ENCODE assay signal across 16 cellular contexts in genomic region chr1:42680045-42680444, GRCh38. TPM values are rescaled to one million over a fixed set of nuclear protein-coding genes. Genes with fewer than 3 reads are reported as not detected.
A peak's percentile ranks its signal among the peaks of the same experiment; 100 is the strongest.
DNase-seq lines count a peak whose midpoint lies in the region; ATAC-seq, FAIRE-seq and TF ChIP-seq lines count a peak whose summit lies in the region.
"Had no signal": no experiment of that assay in that cellular context is flagged by ENCODE, and none has a peak within 500 bp of the region (broad histone marks: within the 10 kb centered on the region; RNA-seq: fewer than 3 reads in every experiment).

No MANE protein-coding gene starts in this region.

- whole genome bisulfite sequencing in HepG2 (ENCODE audit: low lambda C conversion rate) = 68% methylated on average over 2 of the region's 2 CpGs
- 76% methylated on average over 2 of the region's 2 CpGs for WGBS in right lobe of liver (ENCODE audit: insufficient coverage, low coverage, low lambda C conversion rate, missing lambda C conversion rate)

- H4K20me1 ChIP-seq in HepG2 (ENCODE audit: insufficient read depth, low read length) = peaks cover 20% of the 10 kb centered on the region

- H3K36me3 ChIP-seq in HepG2 (replicated peaks in 1 of 2; ENCODE audit: control insufficient read depth in 1 of 2, insufficient read depth in 2 of 2, low read length in 2 of 2) (peaks cover 3 to 10% of the 10 kb centered on the region in 2 experiments), right lobe of liver (peaks cover 0 to 5% (median 0%) of the 10 kb centered on the region in 4 donors), SK-N-MC (ENCODE audit: insufficient read depth, low read length) (peaks cover 28% of the 10 kb centered on the region), iPS-15b (ENCODE audit: control insufficient read depth, insufficient read depth, low read length) (peaks cover 4% of the 10 kb centered on the region)

- peaks cover 28% of the 10 kb centered on the region for H3K4me1 ChIP-seq in HepG2 (ENCODE audit: insufficient read depth, low read length)
- peaks cover 0 to 26% (median 9%) of the 10 kb centered on the region in 4 donors for H3K4me1 ChIP-seq in right lobe of liver
- H3K4me1 ChIP-seq in iPS-15b (ENCODE audit: control insufficient read depth, insufficient read depth, low read length) = peaks cover 4% of the 10 kb centered on the region

- peaks cover 42% of the 10 kb centered on the region for H3K79me2 ChIP-seq in HepG2 (ENCODE audit: insufficient read depth, low read length)

- H3K9ac ChIP-seq in HepG2 (ENCODE audit: insufficient read depth, low read depth, low read length) = no peak overlapping the region
- no peak overlapping the region for H3K9ac ChIP-seq in SK-N-MC (ENCODE audit: insufficient read length)
- H3K9ac ChIP-seq in iPS-15b (ENCODE audit: low read depth, low read length) = peak overlapping the region; percentile 9

- H3K27me3 ChIP-seq in HepG2 (ENCODE audit: control insufficient read depth in 1 of 2, insufficient read depth in 2 of 2, low read length in 2 of 2) (no peaks in the 10 kb centered on the region; a peak in 1 of 5 replicates), right lobe of liver (no peaks in the 10 kb centered on the region), iPS-15b (ENCODE audit: control insufficient read depth, insufficient read depth, low read length) (no peaks in the 10 kb centered on the region)
- H3K27me3 ChIP-seq: suprapubic skin had no signal

- H3K27ac ChIP-seq in HepG2 (ENCODE audit: extremely low read length, insufficient read depth, low read length) (no peak overlapping the region), right lobe of liver (no peak overlapping the region), SK-N-MC (0 out of 2 replicates have a peak overlapping the region, but pooled peaks have one; percentile 33)
- H3K27ac ChIP-seq: suprapubic skin had no signal

- FAIRE-seq in HepG2 (lab: Jason Lieb, UNC) = no peak

- H3K36me3 Mint-ChIP-seq in effector memory CD8-positive, alpha-beta T cell (ENCODE audit: insufficient read depth) = peaks cover 43% of the 10 kb centered on the region

- BruUV-seq in HepG2 (replicated peaks; lab: Mats Ljungman, UMichigan) = no TSS peak

- intact Hi-C loops in HepG2 (cut with micrococcal nuclease; ENCODE audit: unreplicated experiment) (no loop called here), right lobe of liver (cut with DNase I) (no loop called here)

- TF ChIP-seq EP300 in HepG2 (IDR thresholded peaks at IDR 0.05; ENCODE audit: low read depth in 2 of 2, low read length in 2 of 2) (no peak), HepG2 (CRISPR knock-in tag; IDR thresholded peaks at IDR 0.05; ENCODE audit: borderline replicate concordance) (no peak)

- H3K9me3 ChIP-seq in HepG2 (ENCODE audit: low read length) (no peaks in the 10 kb centered on the region), right lobe of liver (no peaks in the 10 kb centered on the region), SK-N-MC (ENCODE audit: low read depth, low read length) (no peaks in the 10 kb centered on the region), iPS-15b (ENCODE audit: control insufficient read depth, insufficient read depth, low read length) (no peaks in the 10 kb centered on the region)
- H3K9me3 ChIP-seq: suprapubic skin had no signal

- no peaks in the 10 kb centered on the region for H3K9me3 Mint-ChIP-seq in effector memory CD8-positive, alpha-beta T cell
- H3K9me3 Mint-ChIP-seq: CD8-positive, alpha-beta T cell had no signal

- DNase-seq in HepG2 (ENCODE audit: low spot score) = no peak
- DNase-seq in right lobe of liver = no peak
- no peak for DNase-seq in SK-N-MC (ENCODE audit: low read depth, low spot score)
- no peak for DNase-seq in effector memory CD8-positive, alpha-beta T cell
- DNase-seq: CD8-positive, alpha-beta T cell; cerebellar nuclear complex; NCI-H1048; NCI-H774; occipital lobe; stimulated activated CD4-positive, alpha-beta T cell treated with anti-CD3 and anti-CD28 coated beads, Interleukin-4, amount 100 ng/mL, for 1 hour had no signal

- peaks cover 31 to 33% of the 10 kb centered on the region in 2 donors for H3K4me1 Mint-ChIP-seq in effector memory CD8-positive, alpha-beta T cell (ENCODE audit: low read depth in 2 of 2)

- TF ChIP-seq POLR2A in HepG2 (IDR thresholded peaks at IDR 0.05; ENCODE audit: insufficient read depth in 1 of 2, low read depth in 2 of 2, low read length in 2 of 2) (no peak), right lobe of liver (IDR thresholded peaks at IDR 0.05) (no peak)

- peak overlapping the region in 1 of 2 donors; percentile 31 for H3K4me3 Mint-ChIP-seq in effector memory CD8-positive, alpha-beta T cell

- in situ Hi-C loops in HepG2 (cut with HindIII; ENCODE audit: extremely low pct_ligation_motif_present, low pct_unique_long_range_greater_than_20kb) = no loop called here

- ATAC-seq in HepG2 (no peak), right lobe of liver (no peak), HG02981 (IDR thresholded peaks at IDR 0.05; ENCODE audit: unreplicated experiment) (no peak), GM18907 (IDR thresholded peaks at IDR 0.05; ENCODE audit: unreplicated experiment) (no peak), HG03439 (IDR thresholded peaks at IDR 0.05; ENCODE audit: unreplicated experiment) (no peak)
- no peak for ATAC-seq in effector memory CD8-positive, alpha-beta T cell (replicated peaks)
- ATAC-seq: CD8-positive, alpha-beta T cell had no signal

- no peak overlapping the region for H3K27ac Mint-ChIP-seq in effector memory CD8-positive, alpha-beta T cell
- H3K27ac Mint-ChIP-seq: CD8-positive, alpha-beta T cell had no signal

- peak overlapping the region; percentile 92 for H3K4me2 ChIP-seq in HepG2 (ENCODE audit: low read depth, low read length)

- TF ChIP-seq CTCF in HepG2 (CRISPR knock-in tag; IDR thresholded peaks at IDR 0.05) (peak; percentile 31), right lobe of liver (IDR thresholded peaks at IDR 0.05) (no peak)

- no peak for TF ChIP-seq RAD21 in HepG2 (CRISPR knock-in tag; IDR thresholded peaks at IDR 0.05)

- CTCF ChIA-PET in HepG2 (lab: Yijun Ruan, JAX; ENCODE audit: low intra/inter-chr PET ratio, low total read pairs) = interaction anchor here (1.1 kb wide), 1 partner anchor 68 kb away, joined by 3 read pairs; no protein-coding TSS in a partner anchor

- POLR2A ChIA-PET in HepG2 (lab: Yijun Ruan, JAX) = interaction anchor here (1.3 to 5.3 kb wide), 2 partner anchors 22 to 87 kb away, joined by 3 to 51 read pairs; partner anchors contain the start of genes C1orf50, P3H1 and PPIH

- H3K4me3 ChIP-seq in HepG2 (replicated peaks in 1 of 3; ENCODE audit: insufficient read depth in 1 of 3, low read depth in 2 of 3, low read length in 3 of 3) (no peak overlapping the region), right lobe of liver (no peak overlapping the region), SK-N-MC (peak overlapping the region; percentile 96), iPS-15b (ENCODE audit: low read depth, low read length) (peak overlapping the region; percentile 11)

- no peaks in the 10 kb centered on the region for H3K27me3 Mint-ChIP-seq in effector memory CD8-positive, alpha-beta T cell

- H2AFZ ChIP-seq in HepG2 (ENCODE audit: low read length) = no peak overlapping the region

RNA-seq across cellular contexts. Expression of gene YBX1, which starts 2.2 kb away (rescaled TPM):
- 500 and 628 TPM in 2 replicates for total RNA-seq in HepG2 (2016; rRNA removed; fragmentation: Illumina TruSeq; extraction: Trizol)
- 2,635 and 2,855 TPM in 2 replicates for total RNA-seq in HepG2 (2016; cell fraction: cytosol; rRNA removed; fragmentation: Illumina TruSeq; extraction: Trizol; ENCODE audit: low read depth)
- total RNA-seq in HepG2 (2016; cell fraction: insoluble cytoplasmic fraction; rRNA removed; fragmentation: Illumina TruSeq; extraction: Trizol) = 446 and 624 TPM in 2 replicates
- total RNA-seq in HepG2 (2016; cell fraction: membrane; rRNA removed; fragmentation: Illumina TruSeq; extraction: Trizol) = 2,272 and 2,458 TPM in 2 replicates
- 173 and 199 TPM in 2 replicates for total RNA-seq in HepG2 (2016; cell fraction: nucleus; rRNA removed; fragmentation: Illumina TruSeq; extraction: Trizol)
- polyA plus RNA-seq in HepG2 (2011; rRNA removed) = 228 and 339 TPM in 2 replicates
- 382 and 398 TPM in 2 replicates for polyA plus RNA-seq in HepG2 (2011; cell fraction: cytosol; rRNA removed)
- polyA plus RNA-seq in HepG2 (2011; cell fraction: nucleus; rRNA removed) = 111 and 112 TPM in 2 replicates
- polyA plus RNA-seq in HepG2 (2012) = 423 and 572 TPM in 2 replicates
- polyA plus RNA-seq in HepG2 (2016; cell fraction: cytosol; fragmentation: Illumina TruSeq; extraction: Trizol; ENCODE audit: low read depth) = 6,320 and 6,728 TPM in 2 replicates
- 864 and 1,004 TPM in 2 replicates for polyA plus RNA-seq in HepG2 (2016; cell fraction: insoluble cytoplasmic fraction; fragmentation: Illumina TruSeq; extraction: Trizol; ENCODE audit: low read depth)
- 4,286 and 4,875 TPM in 2 replicates for polyA plus RNA-seq in HepG2 (2016; cell fraction: membrane; fragmentation: Illumina TruSeq; extraction: Trizol; ENCODE audit: low read depth)
- 505 and 511 TPM in 2 replicates for polyA plus RNA-seq in HepG2 (2016; cell fraction: nucleus; fragmentation: Illumina TruSeq; extraction: Trizol; ENCODE audit: insufficient read depth, low read depth)
- polyA minus RNA-seq in HepG2 (2011; rRNA and poly(A)+ RNA removed; ENCODE audit: low replicate concordance) = 85.6 and 223 TPM in 2 replicates
- 140 and 193 TPM in 2 replicates for polyA minus RNA-seq in HepG2 (2011; cell fraction: cytosol; rRNA and poly(A)+ RNA removed)
- polyA minus RNA-seq in HepG2 (2011; cell fraction: nucleus; rRNA and poly(A)+ RNA removed) = 69.1 and 71.2 TPM in 2 replicates
- 100 to 1,000 TPM; 144 to 325 (median 207) TPM for total RNA-seq in right lobe of liver

RNA-seq across cellular contexts. Expression of gene PPIH, which starts 21.8 kb away (rescaled TPM):
- 72.6 and 93.3 TPM in 2 replicates for total RNA-seq in HepG2 (2016; rRNA removed; fragmentation: Illumina TruSeq; extraction: Trizol)
- total RNA-seq in HepG2 (2016; cell fraction: cytosol; rRNA removed; fragmentation: Illumina TruSeq; extraction: Trizol; ENCODE audit: low read depth) = 20.2 and 21.3 TPM in 2 replicates
- total RNA-seq in HepG2 (2016; cell fraction: insoluble cytoplasmic fraction; rRNA removed; fragmentation: Illumina TruSeq; extraction: Trizol) = 76.3 and 109 TPM in 2 replicates
- 24.6 and 26.1 TPM in 2 replicates for total RNA-seq in HepG2 (2016; cell fraction: membrane; rRNA removed; fragmentation: Illumina TruSeq; extraction: Trizol)
- 37.4 and 40.5 TPM in 2 replicates for total RNA-seq in HepG2 (2016; cell fraction: nucleus; rRNA removed; fragmentation: Illumina TruSeq; extraction: Trizol)
- polyA plus RNA-seq in HepG2 (2011; rRNA removed) = 18.7 and 29.9 TPM in 2 replicates
- polyA plus RNA-seq in HepG2 (2011; cell fraction: cytosol; rRNA removed) = 22.9 and 28.2 TPM in 2 replicates
- 14.9 TPM in 2 replicates for polyA plus RNA-seq in HepG2 (2011; cell fraction: nucleus; rRNA removed)
- polyA plus RNA-seq in HepG2 (2012) = 11.7 and 27.7 TPM in 2 replicates
- 19.5 and 21.5 TPM in 2 replicates for polyA plus RNA-seq in HepG2 (2016; cell fraction: cytosol; fragmentation: Illumina TruSeq; extraction: Trizol; ENCODE audit: low read depth)
- polyA plus RNA-seq in HepG2 (2016; cell fraction: insoluble cytoplasmic fraction; fragmentation: Illumina TruSeq; extraction: Trizol; ENCODE audit: low read depth) = 116 and 122 TPM in 2 replicates
- polyA plus RNA-seq in HepG2 (2016; cell fraction: membrane; fragmentation: Illumina TruSeq; extraction: Trizol; ENCODE audit: low read depth) = 20.9 and 23.8 TPM in 2 replicates
- 53.7 and 57.5 TPM in 2 replicates for polyA plus RNA-seq in HepG2 (2016; cell fraction: nucleus; fragmentation: Illumina TruSeq; extraction: Trizol; ENCODE audit: insufficient read depth, low read depth)
- polyA minus RNA-seq in HepG2 (2011; rRNA and poly(A)+ RNA removed; ENCODE audit: low replicate concordance) = 10.2 and 39.1 TPM in 2 replicates
- 5.0 and 11.2 TPM in 2 replicates for polyA minus RNA-seq in HepG2 (2011; cell fraction: cytosol; rRNA and poly(A)+ RNA removed)
- polyA minus RNA-seq in HepG2 (2011; cell fraction: nucleus; rRNA and poly(A)+ RNA removed) = 20.1 and 20.9 TPM in 2 replicates
- 10 to 100 TPM in 2 of 6 experiments, 1 to 10 TPM in 4; 8.1 to 14.9 (median 9.2) TPM for total RNA-seq in right lobe of liver

RNA-seq across cellular contexts. Expression of gene CLDN19, which starts 60.0 kb away (rescaled TPM):
- total RNA-seq in HepG2 (2016; rRNA removed; fragmentation: Illumina TruSeq; extraction: Trizol) = 4.3 and 7.6 TPM in 2 replicates
- total RNA-seq in HepG2 (2016; cell fraction: cytosol; rRNA removed; fragmentation: Illumina TruSeq; extraction: Trizol; ENCODE audit: low read depth) = 1.0 and 1.9 TPM in 2 replicates
- total RNA-seq in HepG2 (2016; cell fraction: insoluble cytoplasmic fraction; rRNA removed; fragmentation: Illumina TruSeq; extraction: Trizol) = 3.7 and 6.4 TPM in 2 replicates
- 4.7 and 5.3 TPM in 2 replicates for total RNA-seq in HepG2 (2016; cell fraction: membrane; rRNA removed; fragmentation: Illumina TruSeq; extraction: Trizol)
- 5.6 and 6.8 TPM in 2 replicates for total RNA-seq in HepG2 (2016; cell fraction: nucleus; rRNA removed; fragmentation: Illumina TruSeq; extraction: Trizol)
- polyA plus RNA-seq in HepG2 (2011; rRNA removed) = 5.0 and 5.3 TPM in 2 replicates
- 3.6 and 5.9 TPM in 2 replicates for polyA plus RNA-seq in HepG2 (2011; cell fraction: cytosol; rRNA removed)
- 4.7 and 5.6 TPM in 2 replicates for polyA plus RNA-seq in HepG2 (2011; cell fraction: nucleus; rRNA removed)
- polyA plus RNA-seq in HepG2 (2012) = 2.5 and 3.7 TPM in 2 replicates
- polyA plus RNA-seq in HepG2 (2016; cell fraction: cytosol; fragmentation: Illumina TruSeq; extraction: Trizol; ENCODE audit: low read depth) = 2.8 and 3.0 TPM in 2 replicates
- 3.9 and 4.5 TPM in 2 replicates for polyA plus RNA-seq in HepG2 (2016; cell fraction: insoluble cytoplasmic fraction; fragmentation: Illumina TruSeq; extraction: Trizol; ENCODE audit: low read depth)
- polyA plus RNA-seq in HepG2 (2016; cell fraction: membrane; fragmentation: Illumina TruSeq; extraction: Trizol; ENCODE audit: low read depth) = 5.5 TPM in 2 replicates
- polyA plus RNA-seq in HepG2 (2016; cell fraction: nucleus; fragmentation: Illumina TruSeq; extraction: Trizol; ENCODE audit: insufficient read depth, low read depth) = 8.6 and 9.4 TPM in 2 replicates
- 10.8 TPM in 1 of 2 replicates, not detected in the other for polyA minus RNA-seq in HepG2 (2011; rRNA and poly(A)+ RNA removed; ENCODE audit: low replicate concordance)
- 2.8 and 2.9 TPM in 2 replicates for polyA minus RNA-seq in HepG2 (2011; cell fraction: cytosol; rRNA and poly(A)+ RNA removed)
- 1.2 and 2.1 TPM in 2 replicates for polyA minus RNA-seq in HepG2 (2011; cell fraction: nucleus; rRNA and poly(A)+ RNA removed)
- total RNA-seq in right lobe of liver = 1 to 10 TPM in 1 of 6 experiments, not detected in 5; 1.0 TPM
- total RNA-seq: CD8-positive, alpha-beta T cell; H4; occipital lobe had no signal

Comparison
In these comparisons a context has a peak if more than half of its experiments do, and no peak if none do; other contexts are left out.
1. H3K4me3 ChIP-seq: peak in SK-N-MC (single experiment) and iPS-15b (single experiment); none in HepG2 (0 of 3) and right lobe of liver (0 of 3).